In the genomic region with DNA sequence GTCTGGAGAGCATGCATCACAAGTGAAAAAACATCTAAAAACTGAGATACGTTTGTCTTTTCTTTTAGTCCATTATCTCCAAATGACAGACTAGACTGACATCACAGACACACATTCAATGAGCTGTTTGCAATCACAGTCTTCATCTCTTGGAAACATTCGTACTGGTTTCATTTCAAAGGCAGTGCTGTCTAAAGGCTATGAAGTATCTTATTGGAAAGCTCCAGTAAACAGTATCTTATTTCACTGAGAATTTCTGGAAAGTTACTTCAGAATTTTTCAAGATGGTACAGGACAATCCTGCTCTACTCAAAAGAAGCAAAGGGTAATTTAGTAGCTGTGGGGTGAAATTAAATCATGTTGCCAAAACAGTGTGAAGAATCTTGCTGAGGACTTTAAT, we compare ENCODE assay signal across 15 cellular contexts. TPM values are rescaled to one million over a fixed set of nuclear protein-coding genes. Genes with fewer than 3 reads are reported as not detected.
"Had no signal": no experiment of that assay in that cellular context is flagged by ENCODE, and none has a peak within 500 bp of the region (broad histone marks: within the 10 kb centered on the region; RNA-seq: fewer than 3 reads in every experiment).

No MANE protein-coding gene starts in this region.

- H3K4me1 Mint-ChIP-seq: activated CD4-positive, alpha-beta T cell treated with anti-CD3 and anti-CD28 coated beads, Interleukin-2, amount 10 ng/mL, durations not matched to agents 24 days and 14 days; activated naive CD8-positive, alpha-beta T cell treated with anti-CD3 and anti-CD28 coated beads, Interleukin-2, amount 10 ng/mL, durations not matched to agents 7 days and 5 days; naive B cell; stimulated activated effector memory CD8-positive, alpha-beta T cell treated with anti-CD3 and anti-CD28 coated beads, Interleukin-12 subunit alpha, Interleukin-12 subunit beta, amount 100 ng/mL, for 72 hours had no signal

- H3K27ac ChIP-seq: ascending aorta, heart left ventricle, ovary, thoracic aorta had no signal

- H3K4me1 ChIP-seq: ascending aorta had no signal

- H3K27me3 ChIP-seq: ascending aorta, cardiac muscle cell, heart left ventricle, ovary had no signal

- H3K9me3 ChIP-seq: ascending aorta, heart left ventricle, ovary, thoracic aorta had no signal

- H3K27ac Mint-ChIP-seq: activated CD4-positive, alpha-beta T cell treated with anti-CD3 and anti-CD28 coated beads, Interleukin-2, amount 10 ng/mL, durations not matched to agents 24 days and 14 days; activated naive CD8-positive, alpha-beta T cell treated with anti-CD3 and anti-CD28 coated beads, Interleukin-2, amount 10 ng/mL, durations not matched to agents 7 days and 5 days; activated T-helper 1 cell treated with anti-CD3 and anti-CD28 coated beads, Interleukin-12 subunit alpha, Interleukin-12 subunit beta, Interleukin-2, Interleukin-4 antibody, amounts not matched to agents 30 ng/mL and 10 ng/mL and 1 ng/mL, durations not matched to agents 14 hours and 24 hours and 36 hours; naive B cell; stimulated activated effector memory CD8-positive, alpha-beta T cell treated with anti-CD3 and anti-CD28 coated beads, Interleukin-12 subunit alpha, Interleukin-12 subunit beta, amount 100 ng/mL, for 72 hours had no signal

- H3K9me3 Mint-ChIP-seq: activated CD4-positive, alpha-beta T cell treated with anti-CD3 and anti-CD28 coated beads, Interleukin-2, amount 10 ng/mL, durations not matched to agents 24 days and 14 days; activated naive CD8-positive, alpha-beta T cell treated with anti-CD3 and anti-CD28 coated beads, Interleukin-2, amount 10 ng/mL, durations not matched to agents 7 days and 5 days; activated T-helper 1 cell treated with anti-CD3 and anti-CD28 coated beads, Interleukin-12 subunit alpha, Interleukin-12 subunit beta, Interleukin-2, Interleukin-4 antibody, amounts not matched to agents 30 ng/mL and 10 ng/mL and 1 ng/mL, durations not matched to agents 14 hours and 24 hours and 36 hours; stimulated activated effector memory CD8-positive, alpha-beta T cell treated with anti-CD3 and anti-CD28 coated beads, Interleukin-12 subunit alpha, Interleukin-12 subunit beta, amount 100 ng/mL, for 72 hours had no signal

- H3K4me3 ChIP-seq: ascending aorta, cardiac muscle cell, heart left ventricle, ovary, thoracic aorta had no signal

- ATAC-seq: heart left ventricle; left lobe of liver; stimulated activated effector memory CD8-positive, alpha-beta T cell treated with anti-CD3 and anti-CD28 coated beads, Interleukin-12 subunit alpha, Interleukin-12 subunit beta, amount 100 ng/mL, for 72 hours had no signal

- DNase-seq: activated CD4-positive, alpha-beta T cell treated with anti-CD3 and anti-CD28 coated beads, Interleukin-2, amount 10 ng/mL, durations not matched to agents 24 days and 14 days; activated CD4-positive, CD25-positive, alpha-beta regulatory T cell; activated CD8-positive, alpha-beta memory T cell treated with anti-CD3 and anti-CD28 coated beads, Interleukin-2, amount 50 U/mL, for 48 hours; activated naive CD4-positive, alpha-beta T cell; activated naive CD8-positive, alpha-beta T cell treated with anti-CD3 and anti-CD28 coated beads, Interleukin-2, amount 10 ng/mL, durations not matched to agents 7 days and 5 days; heart left ventricle; islet precursor cell; naive B cell; ovary had no signal

- H3K36me3 Mint-ChIP-seq: activated naive CD8-positive, alpha-beta T cell treated with anti-CD3 and anti-CD28 coated beads, Interleukin-2, amount 10 ng/mL, durations not matched to agents 7 days and 5 days; naive B cell; stimulated activated effector memory CD8-positive, alpha-beta T cell treated with anti-CD3 and anti-CD28 coated beads, Interleukin-12 subunit alpha, Interleukin-12 subunit beta, amount 100 ng/mL, for 72 hours had no signal

- H3K36me3 ChIP-seq: ascending aorta, cardiac muscle cell, heart left ventricle, ovary, thoracic aorta had no signal

- H3K4me3 Mint-ChIP-seq: activated CD4-positive, alpha-beta T cell treated with anti-CD3 and anti-CD28 coated beads, Interleukin-2, amount 10 ng/mL, durations not matched to agents 24 days and 14 days; activated naive CD8-positive, alpha-beta T cell treated with anti-CD3 and anti-CD28 coated beads, Interleukin-2, amount 10 ng/mL, durations not matched to agents 7 days and 5 days; activated T-helper 1 cell treated with anti-CD3 and anti-CD28 coated beads, Interleukin-12 subunit alpha, Interleukin-12 subunit beta, Interleukin-2, Interleukin-4 antibody, amounts not matched to agents 30 ng/mL and 10 ng/mL and 1 ng/mL, durations not matched to agents 14 hours and 24 hours and 36 hours; naive B cell; stimulated activated effector memory CD8-positive, alpha-beta T cell treated with anti-CD3 and anti-CD28 coated beads, Interleukin-12 subunit alpha, Interleukin-12 subunit beta, amount 100 ng/mL, for 72 hours had no signal

RNA-seq across cellular contexts. Expression of gene TNFRSF19, which starts 53.5 kb away (rescaled TPM):
- total RNA-seq: activated CD4-positive, alpha-beta T cell treated with anti-CD3 and anti-CD28 coated beads, Interleukin-2, amount 10 ng/mL, durations not matched to agents 24 days and 14 days; activated naive CD8-positive, alpha-beta T cell treated with anti-CD3 and anti-CD28 coated beads, Interleukin-2, amount 10 ng/mL, durations not matched to agents 7 days and 5 days; activated T-helper 1 cell treated with anti-CD3 and anti-CD28 coated beads, Interleukin-12 subunit alpha, Interleukin-12 subunit beta, Interleukin-2, Interleukin-4 antibody, amounts not matched to agents 30 ng/mL and 10 ng/mL and 1 ng/mL, durations not matched to agents 14 hours and 24 hours and 36 hours had no signal
